22 cellular contexts compared by ENCODE assay signal in genomic region chr4:48271626-48272025, GRCh38. TPM values are rescaled to one million over a fixed set of nuclear protein-coding genes. Genes with fewer than 3 reads are reported as not detected.
DNase-seq lines count a peak whose midpoint lies in the region; ATAC-seq, FAIRE-seq and TF ChIP-seq lines count a peak whose summit lies in the region.
"Had no signal": no experiment of that assay in that cellular context is flagged by ENCODE, and none has a peak within 500 bp of the region (broad histone marks: within the 10 kb centered on the region; RNA-seq: fewer than 3 reads in every experiment).

No MANE protein-coding gene starts in this region.

- no peak overlapping the region for H3K9ac ChIP-seq in GM12878 (ENCODE audit: control insufficient read depth, insufficient read depth, low read length)

- no peak for TF ChIP-seq RAD21 in GM12878 (IDR thresholded peaks at IDR 0.05; ENCODE audit: insufficient read depth, low read depth, low read length)

- RAD21 ChIA-PET in GM12878 (lab: Charles Lee; ENCODE audit: unreplicated experiment) = interaction anchor here (0.6 to 2.9 kb wide), 4 partner anchors 59 to 184 kb away, joined by 3 to 21 read pairs (median 10); no protein-coding TSS in a partner anchor

- FAIRE-seq in GM12892 (lab: Jason Lieb, UNC) (peak; percentile 24), GM12878 (lab: Jason Lieb, UNC) (no peak)
- FAIRE-seq: H54, HepG2 had no signal

- no peak overlapping the region for H2AFZ ChIP-seq in GM12878 (ENCODE audit: control insufficient read depth, low read depth, low read length)

- peaks cover 1% of the 10 kb centered on the region; the same call in 1 of the 3 replicates for H3K9me3 ChIP-seq in GM12878 (replicated peaks; ENCODE audit: control insufficient read depth, insufficient read depth, low read length)
- H3K9me3 ChIP-seq: MG63 had no signal

- H3K79me2 ChIP-seq in GM12878 (ENCODE audit: control insufficient read depth, insufficient read depth, low read length) = peaks cover 38% of the 10 kb centered on the region

- WGBS in GM12878 (ENCODE audit: insufficient coverage, insufficient replicate concordance, low lambda C conversion rate, missing lambda C conversion rate) = 99% methylated on average over 11 of the region's 11 CpGs

- in situ Hi-C loops in GM12878 (cut with MboI) = no loop called here

- no peaks in the 10 kb centered on the region for H3K27me3 ChIP-seq in GM12878 (replicated peaks in 1 of 2; ENCODE audit: control insufficient read depth in 2 of 2, insufficient read depth in 2 of 2, low read length in 1 of 2)
- H3K27me3 ChIP-seq: BLaER1, MG63 had no signal

- BruUV-seq in GM12878 (replicated peaks; lab: Mats Ljungman, UMichigan) = no TSS peak

- CTCF ChIA-PET in GM12878 (lab: Yijun Ruan, JAX) = interaction anchor here (0.7 to 2.0 kb wide), 12 partner anchors 11 to 144 kb away, joined by 3 to 10 read pairs (median 4); no protein-coding TSS in a partner anchor

- peaks cover 18% of the 10 kb centered on the region for H3K4me1 ChIP-seq in GM12878 (ENCODE audit: control insufficient read depth, insufficient read depth, low read length)

- no peak overlapping the region for H3K27ac ChIP-seq in GM12878 (ENCODE audit: control insufficient read depth, insufficient read depth)

- H4K20me1 ChIP-seq in GM12878 (ENCODE audit: control insufficient read depth, insufficient read depth) = no peaks in the 10 kb centered on the region
- H4K20me1 ChIP-seq: BLaER1 had no signal

- TF ChIP-seq CTCF in GM12878 (IDR thresholded peaks at IDR 0.05 in 2 of 3, conservative IDR thresholded peaks at IDR 0.05 in 1 of 3; ENCODE audit: control insufficient read depth in 2 of 3, extremely low read depth in 1 of 3, insufficient read depth in 1 of 3, low read depth in 3 of 3, low read length in 3 of 3) = no peak

- peak overlapping the region; percentile 65; the same call in 1 of the 2 replicates for H3K4me3 ChIP-seq in GM12878
- H3K4me3 ChIP-seq: MG63 had no signal

- no peak for TF ChIP-seq EP300 in GM12878 (IDR thresholded peaks at IDR 0.05; ENCODE audit: borderline replicate concordance in 1 of 2, control insufficient read depth in 1 of 2, low read depth in 2 of 2, low read length in 2 of 2)

- POLR2A ChIA-PET in GM12878 (lab: Charles Lee) = interaction anchor here (1.3 to 1.8 kb wide), 4 partner anchors 11 to 132 kb away, joined by 3 to 5 read pairs (median 4); no protein-coding TSS in a partner anchor

- SMC1A ChIA-PET in GM12878 (lab: Charles Lee; ENCODE audit: uncharacterized antibody, unreplicated experiment) = interaction anchor here (1.0 to 2.5 kb wide), 12 partner anchors 9 to 132 kb away, joined by 3 to 17 read pairs (median 6); no protein-coding TSS in a partner anchor

- peak overlapping the region; percentile 95; the same call in 1 of the 2 replicates for H3K4me2 ChIP-seq in GM12878 (ENCODE audit: control insufficient read depth, insufficient read depth)

- no peaks in the 10 kb centered on the region; a peak in 1 of 4 replicates for H3K36me3 ChIP-seq in GM12878 (ENCODE audit: control insufficient read depth in 2 of 2, insufficient read depth in 2 of 2, low read length in 1 of 2)
- H3K36me3 ChIP-seq: MG63 had no signal

- intact Hi-C loops in GM12878 (cut with micrococcal nuclease; ENCODE audit: unreplicated experiment) = loop anchor here (2.0 kb wide), 1 partner anchor 61 kb away; no protein-coding TSS in a partner anchor

- DNase-seq in activated CD4-positive, alpha-beta T cell treated with anti-CD3 and anti-CD28 coated beads for 48 hours = peak; percentile 9
- DNase-seq in activated CD4-positive, alpha-beta T cell treated with anti-CD3 and anti-CD28 coated beads, Interleukin-2, amount 50 U/mL, for 4 hours = no peak
- DNase-seq in GM12892 (ENCODE audit: insufficient read length) = no peak
- no peak for DNase-seq in GM12878 (ENCODE audit: low read depth, low spot score)
- no peak for DNase-seq in SIG-M5 treated with dmso at 0.1 percent for 504 hours (lab: John Stamatoyannopoulos, UW; ENCODE audit: unreplicated experiment)
- no peak for DNase-seq in SW480 (ENCODE audit: low spot score)
- DNase-seq: CD4-positive, alpha-beta memory T cell; COR-L47; EL; GDM1; MG63; NCI-H2029; NCI-H446; NCI-H524 treated with DMSO at 0.1 percent for 48 hours; NCI-H774; Right ventricle myocardium superior; RPMI8226 had no signal

- TF ChIP-seq POLR2A in GM12892 (IDR thresholded peaks at IDR 0.05; ENCODE audit: low read depth, low read length) (no peak), GM12878 (IDR thresholded peaks at IDR 0.05; ENCODE audit: low read depth, low read length) (no peak)

- ATAC-seq in GM12878 (no peak), GM18868 (IDR thresholded peaks at IDR 0.05; ENCODE audit: unreplicated experiment) (no peak)
- ATAC-seq: HepG2 had no signal

TF ChIP-seq in GM12878, 131 proteins besides CTCF, POLR2A, EP300 and RAD21:
- TF ChIP-seq ZBTB33 (IDR thresholded peaks at IDR 0.05) = peak; percentile 84
- TF ChIP-seq YBX1 (IDR thresholded peaks at IDR 0.05) = no peak

RNA-seq across cellular contexts. Expression of gene TEC, which starts 2.0 kb away (rescaled TPM):
- polyA plus RNA-seq in GM12892 (2012; ENCODE audit: missing spikeins) = 24.1 TPM
- total RNA-seq in GM12878 (2013; cell fraction: nucleolus; rRNA removed) = 172 and 194 TPM in 2 replicates
- total RNA-seq in GM12878 (2014; rRNA removed) (24.2 and 27.2 TPM in 2 replicates), GM12878 (2014; rRNA removed; fragmentation: Illumina TruSeq; extraction: Trizol) (24.4 and 25.6 TPM in 2 replicates), GM12878 (2021) (19.0 and 20.2 TPM in 2 replicates)
- polyA plus RNA-seq in GM12878 (2011; ENCODE audit: low read depth) = 9.0 TPM
- polyA plus RNA-seq in GM12878 (2011; rRNA removed) (15.4 and 21.3 TPM in 2 replicates), GM12878 (2014; fragmentation: Illumina TruSeq; extraction: Trizol) (18.6 and 23.7 TPM in 2 replicates), GM12878 (2014; fragmentation: Nextera tagmentation; extraction: Ambion mirVana) (1 to 10 TPM; 7.4 to 10.0 TPM), GM12878 (2014; rRNA removed) (17.3 and 19.3 TPM in 2 replicates), GM12878 (2016; fragmentation: Nextera tagmentation; extraction: Ambion mirVana) (10 to 100 TPM; 14.6 to 15.5 TPM)
- polyA plus RNA-seq in GM12878 (2011; cell fraction: cytosol; rRNA removed) = 6.2 and 7.2 TPM in 2 replicates
- polyA plus RNA-seq in GM12878 (2011; cell fraction: nucleus; rRNA removed) = 23.0 and 25.2 TPM in 2 replicates
- 15.4 and 23.3 TPM in 2 replicates for polyA plus RNA-seq in GM12878 (2012)
- 22.5 and 25.5 TPM in 2 replicates for polyA minus RNA-seq in GM12878 (2011; rRNA and poly(A)+ RNA removed)
- polyA minus RNA-seq in GM12878 (2011; cell fraction: cytosol; rRNA and poly(A)+ RNA removed) = 6.9 and 10.0 TPM in 2 replicates
- 24.5 and 36.4 TPM in 2 replicates for polyA minus RNA-seq in GM12878 (2011; cell fraction: nucleus; rRNA and poly(A)+ RNA removed)
- total RNA-seq: A172 had no signal
